ENCODE assay signal across 25 cellular contexts in genomic region chr5:45101146-45101545, GRCh38.
"Had no signal": no experiment of that assay in that cellular context is flagged by ENCODE, and none has a peak within 500 bp of the region (broad histone marks: within the 10 kb centered on the region; RNA-seq: fewer than 3 reads in every experiment).

No MANE protein-coding gene starts in this region.

- ATAC-seq: esophagus mucosa, gastrocnemius medialis, heart right ventricle, left cardiac atrium, left lung, left ventricle myocardium superior, lower lobe of right lung, mucosa of descending colon had no signal

- H3K4me1 Mint-ChIP-seq: mesothelial cell of epicardium, naive B cell had no signal

- H3K36me3 Mint-ChIP-seq: mesothelial cell of epicardium, naive B cell had no signal

- H3K27me3 Mint-ChIP-seq: naive B cell had no signal

- H3K27ac Mint-ChIP-seq: mesothelial cell of epicardium, naive B cell had no signal

- H3K4me3 ChIP-seq: coronary artery, dorsolateral prefrontal cortex, esophagus squamous epithelium, gastrocnemius medialis, heart right ventricle, left lung, lower lobe of right lung, mucosa of descending colon had no signal

- H3K27me3 ChIP-seq: dorsolateral prefrontal cortex, esophagus squamous epithelium, gastrocnemius medialis, heart right ventricle, left lung had no signal

- H3K4me3 Mint-ChIP-seq: mesothelial cell of epicardium, naive B cell had no signal

- H3K9me3 Mint-ChIP-seq: mesothelial cell of epicardium had no signal

- H3K27ac ChIP-seq: coronary artery, dorsolateral prefrontal cortex, esophagus squamous epithelium, gastrocnemius medialis, heart right ventricle, left lung, lower lobe of right lung had no signal

- FAIRE-seq: endothelial cell of umbilical vein, islet of Langerhans, keratinocyte had no signal

- H3K36me3 ChIP-seq: esophagus squamous epithelium, gastrocnemius medialis, heart right ventricle, left lung, lower lobe of right lung had no signal

- DNase-seq: dermis blood vessel endothelial cell; dorsolateral prefrontal cortex; effector CD4-positive, alpha-beta T cell; effector memory CD4-positive, alpha-beta T cell; esophagus squamous epithelium; foreskin fibroblast; foreskin melanocyte; gastrocnemius medialis; glutamatergic neuron; head of caudate nucleus; heart right ventricle; hippocampal formation; left cardiac atrium; left lung; left ventricle myocardium superior; lower lobe of right lung; mesenchymal stem cell; mucosa of descending colon; naive B cell had no signal

- H3K4me1 ChIP-seq: esophagus squamous epithelium, gastrocnemius medialis, heart right ventricle, left lung, lower lobe of right lung had no signal
